ENCODE assay signal across 29 cellular contexts in genomic region chr10:117367718-117368117, GRCh38.
"Had no signal": no experiment of that assay in that cellular context is flagged by ENCODE, and none has a peak within 500 bp of the region (broad histone marks: within the 10 kb centered on the region; RNA-seq: fewer than 3 reads in every experiment).

No MANE protein-coding gene starts in this region.

- H3K4me2 ChIP-seq: smooth muscle cell had no signal

- H3K4me3 Mint-ChIP-seq: activated B cell treated with CpG ODN at 0.5 μM for 24 hours; activated CD4-positive, alpha-beta T cell treated with anti-CD3 and anti-CD28 coated beads for 36 hours; activated naive CD8-positive, alpha-beta T cell; activated T-cell treated with anti-CD3 and anti-CD28 coated beads, Interleukin-2, amount 50 U/mL, for 4 hours; mesothelial cell of epicardium; nephron; stimulated activated naive B cell treated with anti-CD40 and anti-IgM and Interleukin-4, amounts not matched to agents 10 μg/mL and 1 μg/mL and 100 μg/mL, for 72 hours had no signal

- H3K9me3 Mint-ChIP-seq: activated B cell treated with CpG ODN at 0.5 μM for 24 hours; activated T-cell treated with anti-CD3 and anti-CD28 coated beads, Interleukin-2, amount 50 U/mL, for 4 hours; activated T-helper 2 cell treated with anti-CD3 and anti-CD28 coated beads, Interferon-gamma antibody, Interleukin-2, Interleukin-4, amounts not matched to agents 10 μg/mL and 5 μg/mL and 100 μg/mL, durations not matched to agents 14 hours and 24 hours and 36 hours; immature natural killer cell; mesothelial cell of epicardium; nephron; stimulated activated naive B cell treated with anti-CD40 and anti-IgM and Interleukin-4, amounts not matched to agents 10 μg/mL and 1 μg/mL and 100 μg/mL, for 72 hours had no signal

- H3K27me3 ChIP-seq: adrenal gland, ascending aorta, foreskin keratinocyte, sigmoid colon, upper lobe of left lung had no signal

- H3K4me3 ChIP-seq: adrenal gland, ascending aorta, left ventricle myocardium inferior, sigmoid colon, smooth muscle cell, thoracic aorta, upper lobe of left lung had no signal

- H3K27ac Mint-ChIP-seq: activated B cell treated with CpG ODN at 0.5 μM for 24 hours; activated CD4-positive, alpha-beta T cell treated with anti-CD3 and anti-CD28 coated beads for 36 hours; activated naive CD8-positive, alpha-beta T cell; activated T-helper 2 cell treated with anti-CD3 and anti-CD28 coated beads, Interferon-gamma antibody, Interleukin-2, Interleukin-4, amounts not matched to agents 10 μg/mL and 5 μg/mL and 100 μg/mL, durations not matched to agents 14 hours and 24 hours and 36 hours; immature natural killer cell; mesothelial cell of epicardium; nephron; stimulated activated naive B cell treated with anti-CD40 and anti-IgM and Interleukin-4, amounts not matched to agents 10 μg/mL and 1 μg/mL and 100 μg/mL, for 72 hours had no signal

- H3K27ac ChIP-seq: adrenal gland, ascending aorta, foreskin keratinocyte, left ventricle myocardium inferior, sigmoid colon, thoracic aorta had no signal

- H3K9me3 ChIP-seq: adrenal gland, ascending aorta, left ventricle myocardium inferior, sigmoid colon, thoracic aorta, upper lobe of left lung had no signal

- H3K36me3 ChIP-seq: adrenal gland, ascending aorta, left ventricle myocardium inferior, sigmoid colon, thoracic aorta, upper lobe of left lung had no signal

- DNase-seq: activated B cell treated with CpG ODN at 0.5 μM for 24 hours; activated CD4-positive, alpha-beta T cell treated with anti-CD3 and anti-CD28 coated beads for 36 hours; activated CD4-positive, alpha-beta T cell treated with anti-CD3 and anti-CD28 coated beads, Interleukin-2, amount 50 U/mL, for 4 hours; activated CD8-positive, alpha-beta memory T cell treated with anti-CD3 and anti-CD28 coated beads for 24 hours; activated CD8-positive, alpha-beta memory T cell treated with anti-CD3 and anti-CD28 coated beads, Interleukin-2, amount 50 U/mL, for 4 hours; activated naive CD4-positive, alpha-beta T cell; activated T-cell treated with anti-CD3 and anti-CD28 coated beads, Interleukin-2, amount 50 U/mL, for 4 hours; adrenal gland; central memory CD4-positive, alpha-beta T cell; effector memory CD4-positive, alpha-beta T cell; foreskin keratinocyte; immature natural killer cell; left ventricle myocardium inferior; mammary epithelial cell; posterior cingulate gyrus; sigmoid colon; stimulated activated CD4-positive, alpha-beta T cell treated with anti-CD3 and anti-CD28 coated beads, Interleukin-2, amount 100 ng/mL, for 48 hours; stimulated activated CD8-positive, alpha-beta memory T cell treated with anti-CD3 and anti-CD28 coated beads, Interleukin-4, amount 100 ng/mL, for 48 hours; stimulated activated naive B cell treated with anti-CD40 and anti-IgM and Interleukin-4, amounts not matched to agents 10 μg/mL and 1 μg/mL and 100 μg/mL, for 72 hours; T-helper 1 cell; T-helper 9 cell; upper lobe of left lung had no signal

- ATAC-seq: activated CD4-positive, alpha-beta T cell treated with anti-CD3 and anti-CD28 coated beads for 36 hours; activated T-cell treated with anti-CD3 and anti-CD28 coated beads, Interleukin-2, amount 50 U/mL, for 4 hours; foreskin keratinocyte; stimulated activated naive B cell treated with anti-CD40 and anti-IgM and Interleukin-4, amounts not matched to agents 10 μg/mL and 1 μg/mL and 100 μg/mL, for 72 hours had no signal

- H3K27me3 Mint-ChIP-seq: activated B cell treated with CpG ODN at 0.5 μM for 24 hours; activated CD4-positive, alpha-beta T cell treated with anti-CD3 and anti-CD28 coated beads for 36 hours; activated naive CD8-positive, alpha-beta T cell; stimulated activated naive B cell treated with anti-CD40 and anti-IgM and Interleukin-4, amounts not matched to agents 10 μg/mL and 1 μg/mL and 100 μg/mL, for 72 hours had no signal
